In the genomic region with DNA sequence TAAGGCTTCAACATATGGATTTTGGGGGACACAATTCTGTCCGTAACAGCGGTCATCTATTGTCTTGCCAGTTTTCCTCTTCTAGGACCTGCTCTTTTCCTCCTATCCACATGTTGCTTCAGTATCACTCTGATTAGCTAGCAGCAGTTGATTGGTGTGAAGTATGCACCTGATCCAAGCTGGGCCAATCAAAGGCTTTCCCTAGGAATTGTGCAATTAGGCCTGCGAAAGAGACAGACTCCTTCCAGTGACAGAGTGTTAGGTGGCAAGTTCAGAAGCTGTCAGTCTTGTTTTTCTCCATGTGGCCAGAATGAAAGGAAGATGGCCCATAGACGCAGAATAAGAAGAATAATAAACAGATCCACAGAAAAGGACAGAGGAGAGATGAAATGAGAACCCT, we compare ENCODE assay signal across 22 cellular contexts. TPM values are rescaled to one million over a fixed set of nuclear protein-coding genes. Genes with fewer than 3 reads are reported as not detected.
A peak's percentile ranks its signal among the peaks of the same experiment; 100 is the strongest.
DNase-seq lines count a peak whose midpoint lies in the region; ATAC-seq and TF ChIP-seq lines count a peak whose summit lies in the region.
"Had no signal": no experiment of that assay in that cellular context is flagged by ENCODE, and none has a peak within 500 bp of the region (broad histone marks: within the 10 kb centered on the region; RNA-seq: fewer than 3 reads in every experiment).

No MANE protein-coding gene starts in this region.

- intact Hi-C loops in activated CD4-positive, alpha-beta T cell treated with anti-CD3 and anti-CD28 coated beads, Interleukin-2, amount 10 ng/mL, durations not matched to agents 24 days and 14 days (cut with micrococcal nuclease) = no loop called here
- intact Hi-C loops in natural killer cell (cut with micrococcal nuclease) = no loop called here

- POLR2A ChIA-PET in activated naive CD8-positive, alpha-beta T cell treated with anti-CD3 and anti-CD28 coated beads, Interleukin-2, amount 10 ng/mL, durations not matched to agents 7 days and 5 days (lab: Charles Lee) = interaction anchor here (0.6 to 0.7 kb wide), 2 partner anchors 38 to 125 kb away, joined by 3 read pairs; no protein-coding TSS in a partner anchor

- H3K4me3 Mint-ChIP-seq in activated CD4-positive, alpha-beta T cell treated with anti-CD3 and anti-CD28 coated beads, Interleukin-2, amount 10 ng/mL, durations not matched to agents 24 days and 14 days = no peak overlapping the region
- H3K4me3 Mint-ChIP-seq in natural killer cell treated with Interleukin-12 subunit alpha and Interleukin-12 subunit beta and Interleukin-15 and Interleukin-18, amount 100 ng/mL, for 72 hours = peak overlapping the region; percentile 60
- H3K4me3 Mint-ChIP-seq in natural killer cell = no peak overlapping the region
- no peak overlapping the region for H3K4me3 Mint-ChIP-seq in activated naive CD8-positive, alpha-beta T cell treated with anti-CD3 and anti-CD28 coated beads, Interleukin-2, amount 10 ng/mL, durations not matched to agents 7 days and 5 days
- peak overlapping the region in 1 of 2 donors; percentile 30 for H3K4me3 Mint-ChIP-seq in stimulated activated naive CD8-positive, alpha-beta T cell treated with anti-CD3 and anti-CD28 coated beads, Interleukin-15, amount 100 ng/mL, for 72 hours
- H3K4me3 Mint-ChIP-seq: CD8-positive, alpha-beta T cell; H9 had no signal

- H3K9me3 Mint-ChIP-seq in activated CD4-positive, alpha-beta T cell treated with anti-CD3 and anti-CD28 coated beads, Interleukin-2, amount 10 ng/mL, durations not matched to agents 24 days and 14 days = peaks cover 40% of the 10 kb centered on the region
- peaks cover 22% of the 10 kb centered on the region for H3K9me3 Mint-ChIP-seq in natural killer cell treated with Interleukin-12 subunit alpha and Interleukin-12 subunit beta and Interleukin-15 and Interleukin-18, amount 100 ng/mL, for 72 hours
- peaks cover 0 to 2% of the 10 kb centered on the region in 2 donors for H3K9me3 Mint-ChIP-seq in natural killer cell
- H3K9me3 Mint-ChIP-seq in activated naive CD8-positive, alpha-beta T cell treated with anti-CD3 and anti-CD28 coated beads, Interleukin-2, amount 10 ng/mL, durations not matched to agents 7 days and 5 days = peaks cover 25% of the 10 kb centered on the region
- H3K9me3 Mint-ChIP-seq in stimulated activated naive CD8-positive, alpha-beta T cell treated with anti-CD3 and anti-CD28 coated beads, Interleukin-15, amount 100 ng/mL, for 72 hours = peaks cover 29 to 42% of the 10 kb centered on the region in 2 donors

- peaks cover 43% of the 10 kb centered on the region for H3K4me1 Mint-ChIP-seq in activated CD4-positive, alpha-beta T cell treated with anti-CD3 and anti-CD28 coated beads, Interleukin-2, amount 10 ng/mL, durations not matched to agents 24 days and 14 days
- H3K4me1 Mint-ChIP-seq in natural killer cell treated with Interleukin-12 subunit alpha and Interleukin-12 subunit beta and Interleukin-15 and Interleukin-18, amount 100 ng/mL, for 72 hours (ENCODE audit: low read depth in 2 of 2) = peaks cover 65 to 69% of the 10 kb centered on the region in 2 donors
- H3K4me1 Mint-ChIP-seq in natural killer cell = peaks cover 36 to 37% of the 10 kb centered on the region in 2 donors
- peaks cover 20% of the 10 kb centered on the region for H3K4me1 Mint-ChIP-seq in activated naive CD8-positive, alpha-beta T cell treated with anti-CD3 and anti-CD28 coated beads, Interleukin-2, amount 10 ng/mL, durations not matched to agents 7 days and 5 days
- H3K4me1 Mint-ChIP-seq in stimulated activated naive CD8-positive, alpha-beta T cell treated with anti-CD3 and anti-CD28 coated beads, Interleukin-15, amount 100 ng/mL, for 72 hours = peaks cover 50% of the 10 kb centered on the region

- TF ChIP-seq CTCF in natural killer cell (IDR thresholded peaks at IDR 0.05) = no peak

- H3K27ac Mint-ChIP-seq in activated CD4-positive, alpha-beta T cell treated with anti-CD3 and anti-CD28 coated beads, Interleukin-2, amount 10 ng/mL, durations not matched to agents 24 days and 14 days = peak overlapping the region; percentile 72
- H3K27ac Mint-ChIP-seq in natural killer cell treated with Interleukin-12 subunit alpha and Interleukin-12 subunit beta and Interleukin-15 and Interleukin-18, amount 100 ng/mL, for 72 hours = peak overlapping the region; percentile 87 to 95
- peak overlapping the region in 1 of 2 donors; percentile 74 for H3K27ac Mint-ChIP-seq in natural killer cell
- H3K27ac Mint-ChIP-seq in activated naive CD8-positive, alpha-beta T cell treated with anti-CD3 and anti-CD28 coated beads, Interleukin-2, amount 10 ng/mL, durations not matched to agents 7 days and 5 days = peak overlapping the region; percentile 59
- peak overlapping the region; percentile 21 to 96 for H3K27ac Mint-ChIP-seq in stimulated activated naive CD8-positive, alpha-beta T cell treated with anti-CD3 and anti-CD28 coated beads, Interleukin-15, amount 100 ng/mL, for 72 hours
- H3K27ac Mint-ChIP-seq: CD8-positive, alpha-beta T cell; H9 had no signal

- peak in 1 of 2 donors; percentile 54 for ATAC-seq in natural killer cell treated with Interleukin-12 subunit alpha and Interleukin-12 subunit beta and Interleukin-15 and Interleukin-18, amount 100 ng/mL, for 72 hours
- ATAC-seq in natural killer cell = no peak
- ATAC-seq in activated naive CD8-positive, alpha-beta T cell treated with anti-CD3 and anti-CD28 coated beads, Interleukin-2, amount 10 ng/mL, durations not matched to agents 7 days and 5 days (ENCODE audit: low read depth) = no peak
- ATAC-seq in stimulated activated naive CD8-positive, alpha-beta T cell treated with anti-CD3 and anti-CD28 coated beads, Interleukin-15, amount 100 ng/mL, for 72 hours = no peak
- ATAC-seq: CD8-positive, alpha-beta T cell had no signal

- peaks cover 37% of the 10 kb centered on the region for H3K36me3 Mint-ChIP-seq in activated CD4-positive, alpha-beta T cell treated with anti-CD3 and anti-CD28 coated beads, Interleukin-2, amount 10 ng/mL, durations not matched to agents 24 days and 14 days (ENCODE audit: low read depth)
- peaks cover 64% of the 10 kb centered on the region for H3K36me3 Mint-ChIP-seq in natural killer cell treated with Interleukin-12 subunit alpha and Interleukin-12 subunit beta and Interleukin-15 and Interleukin-18, amount 100 ng/mL, for 72 hours
- H3K36me3 Mint-ChIP-seq in natural killer cell = no peaks in the 10 kb centered on the region
- H3K36me3 Mint-ChIP-seq in activated naive CD8-positive, alpha-beta T cell treated with anti-CD3 and anti-CD28 coated beads, Interleukin-2, amount 10 ng/mL, durations not matched to agents 7 days and 5 days = peaks cover 36% of the 10 kb centered on the region
- H3K36me3 Mint-ChIP-seq: CD8-positive, alpha-beta T cell had no signal

- H3K27me3 Mint-ChIP-seq in activated CD4-positive, alpha-beta T cell treated with anti-CD3 and anti-CD28 coated beads, Interleukin-2, amount 10 ng/mL, durations not matched to agents 24 days and 14 days = no peaks in the 10 kb centered on the region
- H3K27me3 Mint-ChIP-seq in natural killer cell treated with Interleukin-12 subunit alpha and Interleukin-12 subunit beta and Interleukin-15 and Interleukin-18, amount 100 ng/mL, for 72 hours = no peaks in the 10 kb centered on the region
- H3K27me3 Mint-ChIP-seq in natural killer cell (ENCODE audit: low read depth in 2 of 2) = no peaks in the 10 kb centered on the region
- no peaks in the 10 kb centered on the region for H3K27me3 Mint-ChIP-seq in activated naive CD8-positive, alpha-beta T cell treated with anti-CD3 and anti-CD28 coated beads, Interleukin-2, amount 10 ng/mL, durations not matched to agents 7 days and 5 days
- peaks cover 6% of the 10 kb centered on the region for H3K27me3 Mint-ChIP-seq in stimulated activated naive CD8-positive, alpha-beta T cell treated with anti-CD3 and anti-CD28 coated beads, Interleukin-15, amount 100 ng/mL, for 72 hours

- DNase-seq in activated CD4-positive, alpha-beta T cell treated with anti-CD3 and anti-CD28 coated beads, Interleukin-2, amount 10 ng/mL, durations not matched to agents 24 days and 14 days = no peak
- DNase-seq in activated CD4-positive, alpha-beta T cell treated with anti-CD3 and anti-CD28 coated beads for 48 hours = no peak
- DNase-seq in natural killer cell treated with Interleukin-12 subunit alpha and Interleukin-12 subunit beta and Interleukin-15 and Interleukin-18, amount 100 ng/mL, for 72 hours (ENCODE audit: low spot score) = peak; percentile 64
- DNase-seq in natural killer cell (no peak), amniotic stem cell (lab: John Stamatoyannopoulos, UW) (no peak), A172 (ENCODE audit: low spot score) (no peak)
- no peak for DNase-seq in activated naive CD8-positive, alpha-beta T cell treated with anti-CD3 and anti-CD28 coated beads, Interleukin-2, amount 10 ng/mL, durations not matched to agents 7 days and 5 days
- DNase-seq in stimulated activated naive CD8-positive, alpha-beta T cell treated with anti-CD3 and anti-CD28 coated beads, Interleukin-15, amount 100 ng/mL, for 72 hours = no peak
- DNase-seq: 8988T; AML-193; C1 segment of cervical spinal cord; CD8-positive, alpha-beta T cell; DND-41; H9; KG1; NCI-H1092; NCI-H1436; NCI-H187 treated with DMSO at 0.1 percent for 48 hours; NCI-H748 treated with DMSO at 0.1 percent for 48 hours; NK-92 treated with Interleukin-12 subunit alpha and Interleukin-12 subunit beta, amount 100 ng/mL, for 24 hours; SHP77 treated with DMSO at 0.1 percent for 48 hours had no signal

RNA-seq across cellular contexts. Expression of a gene that starts 34.1 kb away (rescaled TPM):
- total RNA-seq in activated CD4-positive, alpha-beta T cell treated with anti-CD3 and anti-CD28 coated beads, Interleukin-2, amount 10 ng/mL, durations not matched to agents 24 days and 14 days = 138 and 146 TPM in 2 replicates
- 100 to 1,000 TPM; 265 to 317 TPM for total RNA-seq in natural killer cell treated with Interleukin-12 subunit alpha and Interleukin-12 subunit beta and Interleukin-15 and Interleukin-18, amount 100 ng/mL, for 72 hours
- 10 to 100 TPM; 18.2 to 51.2 (median 24.8) TPM for total RNA-seq in natural killer cell
- total RNA-seq in activated naive CD8-positive, alpha-beta T cell treated with anti-CD3 and anti-CD28 coated beads, Interleukin-2, amount 10 ng/mL, durations not matched to agents 7 days and 5 days = 10 to 100 TPM; 14.5 to 15.2 TPM
- total RNA-seq in A172 (2014; rRNA removed; shearing (Covaris generic)) = not detected in 2 replicates
- total RNA-seq: NCI-H460 had no signal

Comparison
In these comparisons a context has a peak if more than half of its experiments do, and no peak if none do; other contexts are left out.
1. RNA of a gene that starts 34.1 kb away (total RNA-seq): 265 to 317 TPM in natural killer cell treated with Interleukin-12 subunit alpha and Interleukin-12 subunit beta and Interleukin-15 and Interleukin-18, amount 100 ng/mL, for 72 hours, 138 to 146 TPM in activated CD4-positive, alpha-beta T cell treated with anti-CD3 and anti-CD28 coated beads, Interleukin-2, amount 10 ng/mL, durations not matched to agents 24 days and 14 days, 18.2 to 51.2 TPM in natural killer cell and 14.5 to 15.2 TPM in activated naive CD8-positive, alpha-beta T cell treated with anti-CD3 and anti-CD28 coated beads, Interleukin-2, amount 10 ng/mL, durations not matched to agents 7 days and 5 days; not detected in A172; every median in the first group is over 10 times any median in the second.